22 cellular contexts compared by ENCODE assay signal in genomic region chr11:10800292-10800691, GRCh38. TPM values are rescaled to one million over a fixed set of nuclear protein-coding genes. Genes with fewer than 3 reads are reported as not detected.
DNase-seq lines count a peak whose midpoint lies in the region; ATAC-seq, FAIRE-seq and TF ChIP-seq lines count a peak whose summit lies in the region.
"Had no signal": no experiment of that assay in that cellular context is flagged by ENCODE, and none has a peak within 500 bp of the region (broad histone marks: within the 10 kb centered on the region; RNA-seq: fewer than 3 reads in every experiment).

No MANE protein-coding gene starts in this region.

- in situ Hi-C loops in Panc1 (cut with HindIII; ENCODE audit: low pct_unique_long_range_greater_than_20kb, low sequenced_read_pairs), result no loop called here

- POLR2A ChIA-PET in MCF 10A (lab: Yijun Ruan, JAX) (interaction anchor here (1.5 to 5.3 kb wide), 2 partner anchors 9 to 58 kb away, joined by 5 to 60 read pairs; partner anchors contain the start of genes EIF4G2 and ZBED5), Panc1 (lab: Charles Lee) (interaction anchor here (1.6 kb wide), 1 partner anchor 9 kb away, joined by 4 read pairs; the partner anchor contains the start of gene EIF4G2)

- no peak overlapping the region for H3K4me3 Mint-ChIP-seq in MCF 10A (ENCODE audit: unreplicated experiment)
- peak overlapping the region; percentile 36 for H3K4me3 Mint-ChIP-seq in central memory CD8-positive, alpha-beta T cell
- peak overlapping the region in 1 of 2 donors; percentile 26 for H3K4me3 Mint-ChIP-seq in stimulated activated naive CD8-positive, alpha-beta T cell treated with anti-CD3 and anti-CD28 coated beads, Interleukin-15, amount 100 ng/mL, for 72 hours
- H3K4me3 Mint-ChIP-seq: dendritic cell treated with granulocyte-macrophage colony-stimulating factor and Interleukin-4, amounts not matched to agents 40 ng/mL and 50 ng/mL, for 4 days; H9 had no signal

- DNase-seq in MCF 10A (ENCODE audit: unreplicated experiment), result no peak
- no peak for DNase-seq in breast epithelium (ENCODE audit: low spot score in 2 of 2)
- no peak for DNase-seq in Panc1 (ENCODE audit: low read depth, low spot score)
- no peak for DNase-seq in central memory CD8-positive, alpha-beta T cell (ENCODE audit: low spot score in 2 of 2)
- DNase-seq in stimulated activated naive CD8-positive, alpha-beta T cell treated with anti-CD3 and anti-CD28 coated beads, Interleukin-15, amount 100 ng/mL, for 72 hours, result no peak
- DNase-seq in SK-N-DZ (ENCODE audit: low spot score), result no peak
- DNase-seq in RCC 7860 (ENCODE audit: low spot score), result no peak
- DNase-seq: erythroblast; GDM1; H9; left ventricle myocardium superior; MG63; NCI-H187; psoas muscle; stimulated activated CD4-positive, alpha-beta T cell treated with anti-CD3 and anti-CD28 coated beads, Interleukin-12 subunit alpha, Interleukin-12 subunit beta, amount 100 ng/mL, for 4 hours; stomach; T1000 had no signal

- BruUV-seq in MCF 10A (replicated peaks; lab: Mats Ljungman, UMichigan), result TSS peak; percentile 27
- BruUV-seq in Panc1 (replicated peaks; lab: Mats Ljungman, UMichigan), result TSS peak; percentile 51

- H3K4me1 ChIP-seq in breast epithelium, result no peaks in the 10 kb centered on the region
- H3K4me1 ChIP-seq in Panc1 (ENCODE audit: control insufficient read depth, insufficient read depth, low read length), result peaks cover 57% of the 10 kb centered on the region

- intact Hi-C loops in MCF 10A (cut with micrococcal nuclease) (no loop called here), breast epithelium (cut with DNase I; ENCODE audit: low total_unique reads) (no loop called here), Panc1 (cut with micrococcal nuclease; ENCODE audit: unreplicated experiment) (no loop called here)

- H3K4me3 ChIP-seq in breast epithelium (no peak overlapping the region), Panc1 (ENCODE audit: low read depth in 2 of 2, low read length in 2 of 2) (no peak overlapping the region)
- H3K4me3 ChIP-seq: MG63, psoas muscle, stomach, vagina had no signal

- FAIRE-seq in RCC 7860 (lab: Jason Lieb, UNC), result no peak
- FAIRE-seq: D721Med, HTR-8/SVneo had no signal

- no peaks in the 10 kb centered on the region for H3K9me3 Mint-ChIP-seq in MCF 10A (ENCODE audit: unreplicated experiment)
- H3K9me3 Mint-ChIP-seq in central memory CD8-positive, alpha-beta T cell, result no peaks in the 10 kb centered on the region
- no peaks in the 10 kb centered on the region for H3K9me3 Mint-ChIP-seq in stimulated activated naive CD8-positive, alpha-beta T cell treated with anti-CD3 and anti-CD28 coated beads, Interleukin-15, amount 100 ng/mL, for 72 hours
- H3K9me3 Mint-ChIP-seq: dendritic cell treated with granulocyte-macrophage colony-stimulating factor and Interleukin-4, amounts not matched to agents 40 ng/mL and 50 ng/mL, for 4 days; H9 had no signal

- H3K27me3 ChIP-seq in breast epithelium (no peaks in the 10 kb centered on the region), Panc1 (ENCODE audit: control insufficient read depth, insufficient read depth, low read length) (no peaks in the 10 kb centered on the region)
- H3K27me3 ChIP-seq: MG63, stomach, vagina had no signal

- CTCF ChIA-PET in MCF 10A (lab: Yijun Ruan, JAX), result interaction anchor here (0.7 kb wide), 1 partner anchor 184 kb away, joined by 3 read pairs; no protein-coding TSS in a partner anchor
- CTCF ChIA-PET in Panc1 (lab: Charles Lee), result no interaction called here

- TF ChIP-seq CTCF in MCF 10A (IDR thresholded peaks at IDR 0.05; ENCODE audit: unreplicated experiment), result no peak
- TF ChIP-seq CTCF in breast epithelium (IDR thresholded peaks at IDR 0.05), result no peak
- TF ChIP-seq CTCF in Panc1 (IDR thresholded peaks at IDR 0.05), result no peak

- ATAC-seq in Panc1 (no peak), HG02938 (IDR thresholded peaks at IDR 0.05; ENCODE audit: unreplicated experiment) (no peak)
- no peak for ATAC-seq in central memory CD8-positive, alpha-beta T cell (replicated peaks; ENCODE audit: extremely low read depth, poor library complexity, severe bottlenecking)
- ATAC-seq in stimulated activated naive CD8-positive, alpha-beta T cell treated with anti-CD3 and anti-CD28 coated beads, Interleukin-15, amount 100 ng/mL, for 72 hours, result no peak
- ATAC-seq: left ventricle myocardium superior, psoas muscle had no signal

- no peak for TF ChIP-seq POLR2A in breast epithelium (IDR thresholded peaks at IDR 0.05)

- peaks cover 58% of the 10 kb centered on the region for H3K36me3 ChIP-seq in breast epithelium
- H3K36me3 ChIP-seq in Panc1 (ENCODE audit: control insufficient read depth, insufficient read depth, low read length), result peaks cover 90% of the 10 kb centered on the region

- no peak overlapping the region for H3K27ac Mint-ChIP-seq in MCF 10A (ENCODE audit: low read depth, unreplicated experiment)
- peak overlapping the region; percentile 76 for H3K27ac Mint-ChIP-seq in central memory CD8-positive, alpha-beta T cell (ENCODE audit: low read depth)
- H3K27ac Mint-ChIP-seq in stimulated activated naive CD8-positive, alpha-beta T cell treated with anti-CD3 and anti-CD28 coated beads, Interleukin-15, amount 100 ng/mL, for 72 hours, result peak overlapping the region; percentile 38 to 80
- H3K27ac Mint-ChIP-seq: dendritic cell treated with granulocyte-macrophage colony-stimulating factor and Interleukin-4, amounts not matched to agents 40 ng/mL and 50 ng/mL, for 4 days had no signal

- H3K9me3 ChIP-seq in breast epithelium, result no peaks in the 10 kb centered on the region
- no peaks in the 10 kb centered on the region for H3K9me3 ChIP-seq in Panc1 (ENCODE audit: control insufficient read depth, insufficient read depth, low read depth, low read length)
- H3K9me3 ChIP-seq: MG63, psoas muscle, stomach, vagina had no signal

- H3K27ac ChIP-seq in breast epithelium (no peak overlapping the region), Panc1 (ENCODE audit: low read length) (peak overlapping the region; percentile 5; the same call in 1 of the 2 replicates)
- H3K27ac ChIP-seq: psoas muscle, stomach, vagina had no signal

- H3K36me3 Mint-ChIP-seq in MCF 10A (ENCODE audit: insufficient read depth, unreplicated experiment), result peaks cover 98% of the 10 kb centered on the region
- H3K36me3 Mint-ChIP-seq in central memory CD8-positive, alpha-beta T cell (ENCODE audit: insufficient read depth), result peaks cover 91% of the 10 kb centered on the region

- H3K4me1 Mint-ChIP-seq in MCF 10A (ENCODE audit: insufficient read depth, unreplicated experiment), result peaks cover 4% of the 10 kb centered on the region
- H3K4me1 Mint-ChIP-seq in central memory CD8-positive, alpha-beta T cell, result peaks cover 74% of the 10 kb centered on the region
- peaks cover 88% of the 10 kb centered on the region for H3K4me1 Mint-ChIP-seq in stimulated activated naive CD8-positive, alpha-beta T cell treated with anti-CD3 and anti-CD28 coated beads, Interleukin-15, amount 100 ng/mL, for 72 hours

- no peaks in the 10 kb centered on the region for H3K27me3 Mint-ChIP-seq in MCF 10A (ENCODE audit: insufficient read depth, unreplicated experiment)
- H3K27me3 Mint-ChIP-seq in central memory CD8-positive, alpha-beta T cell, result no peaks in the 10 kb centered on the region
- no peaks in the 10 kb centered on the region for H3K27me3 Mint-ChIP-seq in stimulated activated naive CD8-positive, alpha-beta T cell treated with anti-CD3 and anti-CD28 coated beads, Interleukin-15, amount 100 ng/mL, for 72 hours
- H3K27me3 Mint-ChIP-seq: dendritic cell treated with granulocyte-macrophage colony-stimulating factor and Interleukin-4, amounts not matched to agents 40 ng/mL and 50 ng/mL, for 4 days had no signal

RNA-seq across cellular contexts. Expression of gene EIF4G2, which starts 8.4 kb away (rescaled TPM):
- total RNA-seq in MCF 10A (2022) (573 and 817 TPM in 2 replicates), breast epithelium (100 to 1,000 TPM; 385 to 456 (median 416) TPM), Panc1 (2021; ENCODE audit: unreplicated experiment) (2,422 TPM)
- 1,612 TPM for polyA plus RNA-seq in Panc1 (2012; ENCODE audit: insufficient read length)
- 600 and 624 TPM in 2 replicates for polyA plus RNA-seq in SK-N-DZ (2014; cell fraction: cytosol; rRNA removed)
- 541 and 569 TPM in 2 replicates for polyA plus RNA-seq in SK-N-DZ (2014; cell fraction: nucleus; rRNA removed)

RNA-seq across cellular contexts. Expression of gene CTR9, which starts 49.2 kb away (rescaled TPM):
- total RNA-seq in MCF 10A (2022), result 25.8 and 28.8 TPM in 2 replicates
- 10 to 100 TPM; 24.6 to 35.0 (median 28.5) TPM for total RNA-seq in breast epithelium
- 60.1 TPM for total RNA-seq in Panc1 (2021; ENCODE audit: unreplicated experiment)
- 39.6 TPM for polyA plus RNA-seq in Panc1 (2012; ENCODE audit: insufficient read length)
- 13.2 and 16.4 TPM in 2 replicates for polyA plus RNA-seq in SK-N-DZ (2014; cell fraction: cytosol; rRNA removed)
- 9.6 and 19.8 TPM in 2 replicates for polyA plus RNA-seq in SK-N-DZ (2014; cell fraction: nucleus; rRNA removed)

RNA-seq across cellular contexts. Expression of gene ZBED5, which starts 57.6 kb away (rescaled TPM):
- total RNA-seq in MCF 10A (2022), result 38.9 and 53.3 TPM in 2 replicates
- 10 to 100 TPM; 29.0 to 55.9 (median 33.8) TPM for total RNA-seq in breast epithelium
- 114 TPM for total RNA-seq in Panc1 (2021; ENCODE audit: unreplicated experiment)
- 59.1 TPM for polyA plus RNA-seq in Panc1 (2012; ENCODE audit: insufficient read length)
- polyA plus RNA-seq in SK-N-DZ (2014; cell fraction: cytosol; rRNA removed), result 47.6 and 51.4 TPM in 2 replicates
- 74.8 and 118 TPM in 2 replicates for polyA plus RNA-seq in SK-N-DZ (2014; cell fraction: nucleus; rRNA removed)
